In genomic region chr6:124303971-124304370, GRCh38 we compare ENCODE assay signal across 22 cellular contexts.
DNase-seq lines count a peak whose midpoint lies in the region; ATAC-seq, FAIRE-seq and TF ChIP-seq lines count a peak whose summit lies in the region.
"Had no signal": no experiment of that assay in that cellular context is flagged by ENCODE, and none has a peak within 500 bp of the region (broad histone marks: within the 10 kb centered on the region; RNA-seq: fewer than 3 reads in every experiment).

No MANE protein-coding gene starts in this region.

- H3K4me2 ChIP-seq in A549: no peak overlapping the region
- H3K4me2 ChIP-seq in IMR-90 (ENCODE audit: low read depth, low read length): no peak overlapping the region
- H3K4me2 ChIP-seq: BLaER1 treated with 17β-estradiol and CSF1 and Interleukin-3, amounts not matched to agents 10 nM and 100 nM had no signal

- POLR2A ChIA-PET in A549 (lab: Yijun Ruan, JAX): no interaction called here
- POLR2A ChIA-PET in IMR-90 (lab: Charles Lee; ENCODE audit: unreplicated experiment): no interaction called here

- FAIRE-seq in A549 (lab: Jason Lieb, UNC): no peak
- FAIRE-seq: A204.1, D721Med, G401.6, GM12891, GM19239 had no signal

- in situ Hi-C loops in IMR-90 (cut with MboI; ENCODE audit: low sequenced_read_pairs): no loop called here

- CTCF ChIA-PET in A549 (lab: Yijun Ruan, JAX) (no interaction called here), IMR-90 (lab: Yijun Ruan, JAX) (no interaction called here)

- no peak overlapping the region for H3K4me3 Mint-ChIP-seq in stimulated activated effector memory CD8-positive, alpha-beta T cell treated with anti-CD3 and anti-CD28 coated beads, Interleukin-12 subunit alpha, Interleukin-12 subunit beta, amount 100 ng/mL, for 72 hours
- H3K4me3 Mint-ChIP-seq: B cell; CD4-positive, alpha-beta T cell; CD8-positive, alpha-beta T cell had no signal

- TF ChIP-seq EP300 in A549 (IDR thresholded peaks at IDR 0.05): no peak

- H3K27ac ChIP-seq in A549: no peak overlapping the region
- H3K27ac ChIP-seq in IMR-90 (ENCODE audit: insufficient read depth, low read length): no peak overlapping the region
- H3K27ac ChIP-seq: BLaER1 treated with 17β-estradiol and CSF1 and Interleukin-3, amounts not matched to agents 10 nM and 100 nM; C4-2B had no signal

- no peak overlapping the region for H2BK15ac ChIP-seq in IMR-90 (ENCODE audit: low read depth, low read length)

- H3K23ac ChIP-seq in IMR-90 (ENCODE audit: low read depth, low read length): no peak overlapping the region

- no peak overlapping the region for H3K18ac ChIP-seq in IMR-90 (ENCODE audit: low read depth, low read length)

- no peaks in the 10 kb centered on the region for H3K27me3 ChIP-seq in IMR-90 (ENCODE audit: control insufficient read depth, insufficient read depth, low read length)
- H3K27me3 ChIP-seq: BLaER1 treated with 17β-estradiol and CSF1 and Interleukin-3, amounts not matched to agents 10 nM and 100 nM had no signal

- intact Hi-C loops in IMR-90 (cut with micrococcal nuclease): no loop called here

- no peak overlapping the region for H4K5ac ChIP-seq in IMR-90 (ENCODE audit: low read depth, low read length)

- ATAC-seq in A549 (no peak), IMR-90 (ENCODE audit: low read depth) (no peak)
- no peak for ATAC-seq in stimulated activated effector memory CD8-positive, alpha-beta T cell treated with anti-CD3 and anti-CD28 coated beads, Interleukin-12 subunit alpha, Interleukin-12 subunit beta, amount 100 ng/mL, for 72 hours
- ATAC-seq: CD8-positive, alpha-beta T cell had no signal

- no peaks in the 10 kb centered on the region for H3K36me3 Mint-ChIP-seq in stimulated activated effector memory CD8-positive, alpha-beta T cell treated with anti-CD3 and anti-CD28 coated beads, Interleukin-12 subunit alpha, Interleukin-12 subunit beta, amount 100 ng/mL, for 72 hours
- H3K36me3 Mint-ChIP-seq: CD8-positive, alpha-beta T cell had no signal

- H3K4me3 ChIP-seq in A549: no peak overlapping the region
- H3K4me3 ChIP-seq in IMR-90 (ENCODE audit: insufficient read depth, low read depth, low read length): no peak overlapping the region
- H3K4me3 ChIP-seq: BLaER1 treated with 17β-estradiol and CSF1 and Interleukin-3, amounts not matched to agents 10 nM and 100 nM had no signal

- H2BK20ac ChIP-seq in IMR-90 (ENCODE audit: low read depth, low read length): no peak overlapping the region

- no peak overlapping the region for H4K8ac ChIP-seq in IMR-90 (ENCODE audit: low read depth in 2 of 2, low read length in 2 of 2)

- 2% methylated on average over 2 of the region's 2 CpGs for whole genome bisulfite sequencing in A549 (ENCODE audit: missing lambda C conversion rate)
- WGBS in IMR-90 (ENCODE audit: extremely low coverage in 2 of 2, insufficient read length in 1 of 2), 2 experiments: no CpG with 5 or more reads among the region's 2 CpGs

- H3K9ac ChIP-seq in IMR-90 (ENCODE audit: low read depth, low read length): no peak overlapping the region
- H3K9ac ChIP-seq: BLaER1 treated with 17β-estradiol and CSF1 and Interleukin-3, amounts not matched to agents 10 nM and 100 nM had no signal

- H2BK5ac ChIP-seq in IMR-90 (ENCODE audit: low read depth, low read length, poor library complexity, severe bottlenecking): no peak overlapping the region

- TF ChIP-seq RAD21 in A549 (conservative IDR thresholded peaks at IDR 0.05 in 1 of 2, IDR thresholded peaks at IDR 0.05 in 1 of 2) (no peak), IMR-90 (IDR thresholded peaks at IDR 0.05; ENCODE audit: low read length) (no peak)

- BruUV-seq in IMR-90 (replicated peaks; lab: Mats Ljungman, UMichigan): no TSS peak

- H3K9me3 ChIP-seq in A549: no peaks in the 10 kb centered on the region
- no peaks in the 10 kb centered on the region for H3K9me3 ChIP-seq in IMR-90 (ENCODE audit: control insufficient read depth, insufficient read depth, low read length)
- H3K9me3 ChIP-seq: Caco-2 had no signal

- no peak overlapping the region for H2AFZ ChIP-seq in IMR-90 (replicated peaks; ENCODE audit: low read length, poor library complexity)

- DNase-seq in A549 (ENCODE audit: low read depth in 1 of 2, low spot score in 1 of 2) (no peak), IMR-90 (no peak), kidney tubule cell (ENCODE audit: low spot score) (peak; percentile 2), SKM-1 (lab: John Stamatoyannopoulos, UW; ENCODE audit: unreplicated experiment) (no peak)
- no peak for DNase-seq in stimulated activated effector memory CD8-positive, alpha-beta T cell treated with anti-CD3 and anti-CD28 coated beads, Interleukin-12 subunit alpha, Interleukin-12 subunit beta, amount 100 ng/mL, for 72 hours (ENCODE audit: low spot score in 2 of 2)
- no peak for DNase-seq in stimulated activated naive CD4-positive, alpha-beta T cell treated with Interleukin-2 at 50 U/mL for 16 hours (lab: John Stamatoyannopoulos, UW)
- DNase-seq: 8988T; AML-193; Caco-2; Calu3; CD4-positive, alpha-beta T cell; CD8-positive, alpha-beta T cell; DMS79 treated with DMSO at 0.1 percent for 48 hours; GF-D8 had no signal

- H2AK5ac ChIP-seq in IMR-90 (ENCODE audit: low read depth, low read length): no peak overlapping the region

- no peaks in the 10 kb centered on the region for H3K36me3 ChIP-seq in IMR-90 (ENCODE audit: control insufficient read depth, insufficient read depth, low read length)
- H3K36me3 ChIP-seq: BLaER1 treated with 17β-estradiol and CSF1 and Interleukin-3, amounts not matched to agents 10 nM and 100 nM had no signal

- H3K4me1 Mint-ChIP-seq in stimulated activated effector memory CD8-positive, alpha-beta T cell treated with anti-CD3 and anti-CD28 coated beads, Interleukin-12 subunit alpha, Interleukin-12 subunit beta, amount 100 ng/mL, for 72 hours: no peaks in the 10 kb centered on the region
- H3K4me1 Mint-ChIP-seq: B cell had no signal

- no peak overlapping the region for H2BK120ac ChIP-seq in IMR-90 (ENCODE audit: low read depth, low read length)

- no peaks in the 10 kb centered on the region for H3K4me1 ChIP-seq in A549
- no peaks in the 10 kb centered on the region for H3K4me1 ChIP-seq in IMR-90 (ENCODE audit: control insufficient read depth, insufficient read depth, low read length)
- H3K4me1 ChIP-seq: BLaER1 treated with 17β-estradiol and CSF1 and Interleukin-3, amounts not matched to agents 10 nM and 100 nM; Caco-2 had no signal

- no peak overlapping the region for H4K91ac ChIP-seq in IMR-90 (ENCODE audit: insufficient read depth, low read depth, low read length)

- H3K9me3 Mint-ChIP-seq in stimulated activated effector memory CD8-positive, alpha-beta T cell treated with anti-CD3 and anti-CD28 coated beads, Interleukin-12 subunit alpha, Interleukin-12 subunit beta, amount 100 ng/mL, for 72 hours: peaks cover 20% of the 10 kb centered on the region

- H3K4ac ChIP-seq in IMR-90 (ENCODE audit: low read depth, low read length): no peak overlapping the region

- H4K20me1 ChIP-seq in IMR-90 (ENCODE audit: insufficient read depth, low read length): no peaks in the 10 kb centered on the region
- H4K20me1 ChIP-seq: BLaER1 treated with 17β-estradiol and CSF1 and Interleukin-3, amounts not matched to agents 10 nM and 100 nM had no signal

- H3K14ac ChIP-seq in IMR-90 (replicated peaks; ENCODE audit: low read depth, low read length): no peak overlapping the region

- dilution Hi-C loops in IMR-90 (cut with HindIII; ENCODE audit: low sequenced_read_pairs, unreplicated experiment): no loop called here

- TF ChIP-seq POLR2A in A549 (IDR thresholded peaks at IDR 0.05; ENCODE audit: low read length) (no peak), IMR-90 (IDR thresholded peaks at IDR 0.05; ENCODE audit: low read depth, low read length) (no peak)

- H3K56ac ChIP-seq in IMR-90 (ENCODE audit: extremely low read depth, insufficient read depth, low read length): no peak overlapping the region

- no peaks in the 10 kb centered on the region for H3K9me1 ChIP-seq in IMR-90 (ENCODE audit: insufficient read depth, low read length)

- H3K79me1 ChIP-seq in IMR-90 (ENCODE audit: low read depth in 1 of 2, low read length in 2 of 2): no peaks in the 10 kb centered on the region

- H3K27ac Mint-ChIP-seq in stimulated activated effector memory CD8-positive, alpha-beta T cell treated with anti-CD3 and anti-CD28 coated beads, Interleukin-12 subunit alpha, Interleukin-12 subunit beta, amount 100 ng/mL, for 72 hours: no peak overlapping the region
- H3K27ac Mint-ChIP-seq: B cell; CD4-positive, alpha-beta T cell; CD8-positive, alpha-beta T cell had no signal

- TF ChIP-seq CTCF in A549 (IDR thresholded peaks at IDR 0.05) (no peak), IMR-90 (conservative IDR thresholded peaks at IDR 0.05; ENCODE audit: low read depth, low read length) (no peak)

- H2AK9ac ChIP-seq in IMR-90 (replicated peaks; ENCODE audit: low read depth, low read length, poor library complexity): no peak overlapping the region

TF ChIP-seq in A549, 52 proteins besides CTCF, POLR2A, EP300 and RAD21 (continues in another document):
- no peak for TF ChIP-seq CEBPB (IDR thresholded peaks at IDR 0.05)
- TF ChIP-seq, protein P1, sequence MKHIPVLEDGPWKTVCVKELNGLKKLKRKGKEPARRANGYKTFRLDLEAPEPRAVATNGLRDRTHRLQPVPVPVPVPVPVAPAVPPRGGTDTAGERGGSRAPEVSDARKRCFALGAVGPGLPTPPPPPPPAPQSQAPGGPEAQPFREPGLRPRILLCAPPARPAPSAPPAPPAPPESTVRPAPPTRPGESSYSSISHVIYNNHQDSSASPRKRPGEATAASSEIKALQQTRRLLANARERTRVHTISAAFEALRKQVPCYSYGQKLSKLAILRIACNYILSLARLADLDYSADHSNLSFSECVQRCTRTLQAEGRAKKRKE (CRISPR knock-in tag; IDR thresholded peaks at IDR 0.05; ENCODE audit: low read depth): no peak
- no peak for TF ChIP-seq EHF (CRISPR knock-in tag; IDR thresholded peaks at IDR 0.05)

TF ChIP-seq in IMR-90, 13 proteins besides CTCF, POLR2A, EP300 and RAD21:
- TF ChIP-seq USF2 (IDR thresholded peaks at IDR 0.05; ENCODE audit: low read depth, low read length) (no peak), CHD1 (IDR thresholded peaks at IDR 0.05; ENCODE audit: low read depth, low read length) (no peak), MAFK (IDR thresholded peaks at IDR 0.05; ENCODE audit: low read depth, low read length) (peak; percentile 34; the same call in 1 of the 2 replicates)
